In genomic region chr3:61723038-61723437, GRCh38 we compare ENCODE assay signal across 21 cellular contexts.
"Had no signal": no experiment of that assay in that cellular context is flagged by ENCODE, and none has a peak within 500 bp of the region (broad histone marks: within the 10 kb centered on the region; RNA-seq: fewer than 3 reads in every experiment).

No MANE protein-coding gene starts in this region.

- H3K9me3 ChIP-seq: left ventricle myocardium inferior, mucosa of descending colon, ovary, right atrium auricular region, right lobe of liver, stomach, testis, thyroid gland, transverse colon, upper lobe of left lung, vagina had no signal

- H3K27me3 ChIP-seq: ovary, right atrium auricular region, right lobe of liver, stomach, testis, thyroid gland, transverse colon, upper lobe of left lung, vagina had no signal

- H3K4me1 ChIP-seq: vagina had no signal

- H3K27ac ChIP-seq: left ventricle myocardium inferior, ovary, right atrium auricular region, right lobe of liver, skin epidermis, stomach, testis, thyroid gland, transverse colon, upper lobe of left lung, vagina had no signal

- DNase-seq: left ventricle myocardium inferior; midbrain; mucosa of descending colon; naive thymus-derived CD4-positive, alpha-beta T cell; ovary; right lobe of liver; stimulated activated CD4-positive, alpha-beta T cell treated with anti-CD3 and anti-CD28 coated beads, Interleukin-12 subunit alpha, Interleukin-12 subunit beta, amount 100 ng/mL, for 4 hours; stimulated activated CD4-positive, alpha-beta T cell treated with anti-CD3 and anti-CD28 coated beads, Interleukin-15, amount 100 ng/mL, for 24 hours; stimulated activated CD4-positive, alpha-beta T cell treated with anti-CD3 and anti-CD28 coated beads, Interleukin-2, amount 100 ng/mL, for 24 hours; stimulated activated CD4-positive, alpha-beta T cell treated with anti-CD3 and anti-CD28 coated beads, Interleukin-4, amount 100 ng/mL, for 1 hour; stimulated activated naive B cell treated with anti-CD40 and anti-IgM and Interleukin-4, amounts not matched to agents 10 μg/mL and 1 μg/mL and 100 μg/mL, for 72 hours; stimulated activated naive CD8-positive, alpha-beta T cell treated with anti-CD3 and anti-CD28 coated beads, Interleukin-15, Interleukin-2, amounts not matched to agents 100 U/mL and 50 U/mL, for 24 hours; stomach; testis; thyroid gland; transverse colon; upper lobe of left lung had no signal

- H3K4me3 ChIP-seq: left ventricle myocardium inferior, mucosa of descending colon, ovary, right atrium auricular region, right lobe of liver, skin epidermis, stomach, testis, thyroid gland, transverse colon, upper lobe of left lung, vagina had no signal

- H3K36me3 ChIP-seq: left ventricle myocardium inferior, ovary, right atrium auricular region, right lobe of liver, stomach, thyroid gland, transverse colon, upper lobe of left lung, vagina had no signal

- ATAC-seq: mucosa of descending colon; naive thymus-derived CD4-positive, alpha-beta T cell; natural killer cell treated with Interleukin-12 subunit alpha and Interleukin-12 subunit beta and Interleukin-15 and Interleukin-18, amount 100 ng/mL, for 72 hours; right lobe of liver; stimulated activated naive B cell treated with anti-CD40 and anti-IgM and Interleukin-4, amounts not matched to agents 10 μg/mL and 1 μg/mL and 100 μg/mL, for 72 hours; stimulated activated naive CD8-positive, alpha-beta T cell treated with anti-CD3 and anti-CD28 coated beads, Interleukin-15, Interleukin-2, amounts not matched to agents 100 U/mL and 50 U/mL, for 24 hours had no signal
